In genomic region chr5:74639538-74640449, GRCh38 we compare ENCODE assay signal across 1 cellular context.
TF ChIP-seq lines count a peak whose summit lies in the region.

No MANE protein-coding gene starts in this region.

TF ChIP-seq in GM12878, 131 proteins besides CTCF, POLR2A, EP300 and RAD21 (continued from another document):
- TF ChIP-seq, protein P1, sequence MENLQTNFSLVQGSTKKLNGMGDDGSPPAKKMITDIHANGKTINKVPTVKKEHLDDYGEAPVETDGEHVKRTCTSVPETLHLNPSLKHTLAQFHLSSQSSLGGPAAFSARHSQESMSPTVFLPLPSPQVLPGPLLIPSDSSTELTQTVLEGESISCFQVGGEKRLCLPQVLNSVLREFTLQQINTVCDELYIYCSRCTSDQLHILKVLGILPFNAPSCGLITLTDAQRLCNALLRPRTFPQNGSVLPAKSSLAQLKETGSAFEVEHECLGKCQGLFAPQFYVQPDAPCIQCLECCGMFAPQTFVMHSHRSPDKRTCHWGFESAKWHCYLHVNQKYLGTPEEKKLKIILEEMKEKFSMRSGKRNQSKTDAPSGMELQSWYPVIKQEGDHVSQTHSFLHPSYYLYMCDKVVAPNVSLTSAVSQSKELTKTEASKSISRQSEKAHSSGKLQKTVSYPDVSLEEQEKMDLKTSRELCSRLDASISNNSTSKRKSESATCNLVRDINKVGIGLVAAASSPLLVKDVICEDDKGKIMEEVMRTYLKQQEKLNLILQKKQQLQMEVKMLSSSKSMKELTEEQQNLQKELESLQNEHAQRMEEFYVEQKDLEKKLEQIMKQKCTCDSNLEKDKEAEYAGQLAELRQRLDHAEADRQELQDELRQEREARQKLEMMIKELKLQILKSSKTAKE (IDR thresholded peaks at IDR 0.05; ENCODE audit: low read depth, poor library complexity, severe bottlenecking): no peak
- TF ChIP-seq SMC3 (IDR thresholded peaks at IDR 0.05; ENCODE audit: borderline replicate concordance, low read length): peak; percentile 2; the same call in 1 of the 2 replicates
- no peak for TF ChIP-seq ELK1 (IDR thresholded peaks at IDR 0.05; ENCODE audit: low read depth, low read length)
- TF ChIP-seq MXI1 (IDR thresholded peaks at IDR 0.05; ENCODE audit: low read depth, low read length): peak; percentile 22; the same call in 1 of the 2 replicates
- 0 out of 2 replicates have a peak, but pooled peaks have one; percentile 72 for TF ChIP-seq CHD1 (IDR thresholded peaks at IDR 0.05; ENCODE audit: low read depth, low read length)
